In genomic region chr15:74822233-74822632, GRCh38 we compare ENCODE assay signal across 24 cellular contexts. TPM values are rescaled to one million over a fixed set of nuclear protein-coding genes. Genes with fewer than 3 reads are reported as not detected.
A peak's percentile ranks its signal among the peaks of the same experiment; 100 is the strongest.
DNase-seq lines count a peak whose midpoint lies in the region; ATAC-seq and TF ChIP-seq lines count a peak whose summit lies in the region.
"Had no signal": no experiment of that assay in that cellular context is flagged by ENCODE, and none has a peak within 500 bp of the region (broad histone marks: within the 10 kb centered on the region; RNA-seq: fewer than 3 reads in every experiment).

No MANE protein-coding gene starts in this region.

- peaks cover 0 to 13% (median 6%) of the 10 kb centered on the region in 9 donors for H3K27me3 ChIP-seq in heart left ventricle
- no peaks in the 10 kb centered on the region for H3K27me3 ChIP-seq in Karpas-422 (ENCODE audit: low read length)
- no peaks in the 10 kb centered on the region for H3K27me3 ChIP-seq in WERI-Rb-1 (ENCODE audit: insufficient read depth, low read depth, severe bottlenecking)
- peaks cover 0 to 80% (median 22%) of the 10 kb centered on the region in 3 experiments for H3K27me3 ChIP-seq in neuronal stem cell (ENCODE audit: control insufficient read depth in 3 of 3, insufficient read depth in 3 of 3, low read depth in 1 of 3, low read length in 3 of 3)

- no peaks in the 10 kb centered on the region for H3K9me3 ChIP-seq in heart left ventricle
- H3K9me3 ChIP-seq in Karpas-422 (ENCODE audit: low read length) = no peaks in the 10 kb centered on the region
- H3K9me3 ChIP-seq in WERI-Rb-1 (ENCODE audit: severe bottlenecking) = no peaks in the 10 kb centered on the region
- no peaks in the 10 kb centered on the region for H3K9me3 ChIP-seq in neuronal stem cell (replicated peaks in 1 of 2; ENCODE audit: control insufficient read depth in 2 of 2, insufficient read depth in 1 of 2, low read depth in 1 of 2, low read length in 2 of 2)
- H3K9me3 ChIP-seq: BLaER1 had no signal

- H2BK120ac ChIP-seq in neuronal stem cell (ENCODE audit: low read depth, low read length) = no peak overlapping the region

- H3K79me2 ChIP-seq in Karpas-422 (ENCODE audit: low read length) = peaks cover 14% of the 10 kb centered on the region

- no peak overlapping the region for H3K14ac ChIP-seq in neuronal stem cell (ENCODE audit: low read length)

- H3K4me1 ChIP-seq in heart left ventricle (peaks cover 0 to 10% (median 0%) of the 10 kb centered on the region in 12 donors), Karpas-422 (ENCODE audit: low read length) (peaks cover 76% of the 10 kb centered on the region), neuronal stem cell (ENCODE audit: control insufficient read depth in 2 of 2, insufficient read depth in 1 of 2, low read depth in 1 of 2, low read length in 2 of 2) (peaks cover 6 to 15% of the 10 kb centered on the region in 2 donors)

- no peaks in the 10 kb centered on the region; the same call in 1 of the 2 replicates for H4K20me1 ChIP-seq in Karpas-422 (ENCODE audit: insufficient read depth, low read depth, low read length)

- no peak overlapping the region for H2BK15ac ChIP-seq in neuronal stem cell (ENCODE audit: low read length)

- H3K27ac ChIP-seq in heart left ventricle (no peak overlapping the region), Karpas-422 (ENCODE audit: low read length) (peak overlapping the region; percentile 99), WERI-Rb-1 (peak overlapping the region; percentile 56), neuronal stem cell (replicated peaks; ENCODE audit: low read length) (no peak overlapping the region)
- H3K27ac ChIP-seq: 22Rv1 had no signal

- WGBS in heart left ventricle, 4 donors = 84 to 91% (median 89%) methylated on average over 4 of the region's 4 CpGs
- no CpG with 5 or more reads among the region's 4 CpGs for WGBS in neuronal stem cell (ENCODE audit: extremely low coverage in 2 of 2, insufficient read length in 2 of 2, insufficient replicate concordance in 1 of 2), 2 donors

- H3K36me3 ChIP-seq in heart left ventricle = no peaks in the 10 kb centered on the region
- no peaks in the 10 kb centered on the region for H3K36me3 ChIP-seq in Karpas-422 (ENCODE audit: insufficient read depth, low read length)
- no peaks in the 10 kb centered on the region for H3K36me3 ChIP-seq in WERI-Rb-1
- H3K36me3 ChIP-seq in neuronal stem cell (replicated peaks in 1 of 2; ENCODE audit: control insufficient read depth in 2 of 2, insufficient read depth in 2 of 2, low read length in 2 of 2) = no peaks in the 10 kb centered on the region
- H3K36me3 ChIP-seq: BLaER1 had no signal

- H4K8ac ChIP-seq in neuronal stem cell (ENCODE audit: low read depth, low read length) = no peak overlapping the region

- H3K4ac ChIP-seq in neuronal stem cell (ENCODE audit: low read length) = no peak overlapping the region

- TF ChIP-seq CTCF in heart left ventricle (IDR thresholded peaks at IDR 0.05) (no peak), WERI-Rb-1 (IDR thresholded peaks at IDR 0.05; ENCODE audit: low read depth, low read length) (no peak)

- H4K91ac ChIP-seq in neuronal stem cell (ENCODE audit: low read depth, low read length, poor library complexity) = no peak overlapping the region

- no peak for TF ChIP-seq POLR2A in heart left ventricle (IDR thresholded peaks at IDR 0.05)

- H2AFZ ChIP-seq in Karpas-422 (ENCODE audit: low read length) (no peak overlapping the region), neuronal stem cell (ENCODE audit: low read length) (no peak overlapping the region)
- H2AFZ ChIP-seq: GM23338 had no signal

- H2BK5ac ChIP-seq in neuronal stem cell (ENCODE audit: low read length) = no peak overlapping the region

- H3K18ac ChIP-seq in neuronal stem cell (ENCODE audit: low read length) = no peak overlapping the region

- H3K4me2 ChIP-seq in Karpas-422 (ENCODE audit: low read depth, low read length, poor library complexity, severe bottlenecking) = peak overlapping the region; percentile 62
- H3K4me2 ChIP-seq in neuronal stem cell (ENCODE audit: insufficient read depth, low read length, poor library complexity, severe bottlenecking) = no peak overlapping the region
- H3K4me2 ChIP-seq: GM23338 had no signal

- H3K9ac ChIP-seq in Karpas-422 (ENCODE audit: low read length) (peak overlapping the region; percentile 74), neuronal stem cell (ENCODE audit: low read depth, low read length, poor library complexity) (no peak overlapping the region)
- H3K9ac ChIP-seq: BLaER1 had no signal

- ATAC-seq in Right ventricle myocardium inferior = no peak
- ATAC-seq in heart left ventricle = no peak
- no peak for ATAC-seq in GM19455 (IDR thresholded peaks at IDR 0.05; ENCODE audit: unreplicated experiment)
- ATAC-seq: HCT116 had no signal

- no peak overlapping the region for H2BK12ac ChIP-seq in neuronal stem cell (ENCODE audit: low read length)

- no peak overlapping the region for H3K23ac ChIP-seq in neuronal stem cell (ENCODE audit: low read depth, low read length, poor library complexity)

- H3K4me3 ChIP-seq in heart left ventricle (no peak overlapping the region), Karpas-422 (ENCODE audit: low read length) (peak overlapping the region; percentile 52), WERI-Rb-1 (ENCODE audit: low read depth, low read length) (no peak overlapping the region), neuronal stem cell (ENCODE audit: low read length in 2 of 2) (no peak overlapping the region)
- H3K4me3 ChIP-seq: BLaER1, GM23338 had no signal

- no peaks in the 10 kb centered on the region for H3K9me2 ChIP-seq in Karpas-422 (replicated peaks; ENCODE audit: insufficient read depth, low read length)

- intact Hi-C loops in Right ventricle myocardium inferior (cut with DNase I) = no loop called here
- intact Hi-C loops in heart left ventricle (cut with DNase I) = no loop called here

- peak overlapping the region; percentile 6 for H2AK5ac ChIP-seq in neuronal stem cell (ENCODE audit: low read depth, low read length)

- no peaks in the 10 kb centered on the region for H3K79me1 ChIP-seq in neuronal stem cell (ENCODE audit: low read depth, low read length)

- DNase-seq in Right ventricle myocardium inferior (ENCODE audit: missing footprints) (peak; percentile 32), heart left ventricle (no peak), Karpas-422 (no peak), WERI-Rb-1 (no peak), neuronal stem cell (ENCODE audit: low spot score) (no peak), iPS-NIHi7 (ENCODE audit: extremely low spot score) (no peak)
- DNase-seq in stimulated activated CD4-positive, alpha-beta T cell treated with anti-CD3 and anti-CD28 coated beads, Interleukin-4, amount 100 ng/mL, for 4 hours = no peak
- DNase-seq: CD4-positive, alpha-beta T cell; CD8-positive, alpha-beta memory T cell; DMS53; DMS79 treated with DMSO at 0.1 percent for 48 hours; H9; HFFc6 had no signal

RNA-seq across cellular contexts. Expression of gene CPLX3, which starts 4.2 kb away (rescaled TPM):
- 2.8 TPM for total RNA-seq in Right ventricle myocardium inferior
- 1 to 10 TPM in 5 of 9 donors, under 1 TPM in 1, not detected in 3; 0.14 to 3.3 (median 2.0) TPM for total RNA-seq in heart left ventricle
- polyA plus RNA-seq in heart left ventricle = 1 to 10 TPM in 1 of 2 donors, under 1 TPM in 1; 0.06 to 1.5 TPM
- total RNA-seq in Karpas-422 (2014; rRNA removed; shearing (Covaris generic); ENCODE audit: low replicate concordance) = 5.2 and 7.3 TPM in 2 replicates
- 0.03 TPM for polyA plus RNA-seq in neuronal stem cell (2013, experiment 1 of 2)
- 0.03 TPM for polyA plus RNA-seq in neuronal stem cell (2013, experiment 2 of 2)
- total RNA-seq: B cell; CD8-positive, alpha-beta memory T cell; Daoy; G401; H4; H9 had no signal
- polyA plus RNA-seq: AG04450; CD14-positive monocyte; CD8-positive, alpha-beta memory T cell; GM23338 had no signal

RNA-seq across cellular contexts. Expression of gene LMAN1L, which starts 9.6 kb away (rescaled TPM):
- 21.9 TPM for total RNA-seq in Right ventricle myocardium inferior
- total RNA-seq in heart left ventricle = 10 to 100 TPM in 2 of 9 donors, 1 to 10 TPM in 5, under 1 TPM in 2; 0.19 to 16.3 (median 7.8) TPM
- 1 to 10 TPM in 1 of 2 donors, not detected in 1; 5.8 TPM for polyA plus RNA-seq in heart left ventricle
- total RNA-seq in Karpas-422 (2014; rRNA removed; shearing (Covaris generic); ENCODE audit: low replicate concordance) = 3.3 and 4.3 TPM in 2 replicates
- not detected for polyA plus RNA-seq in neuronal stem cell (2013, experiment 1 of 2)
- not detected for polyA plus RNA-seq in neuronal stem cell (2013, experiment 2 of 2)
- total RNA-seq: Daoy, G401, GM23338, H9, HFFc6 had no signal
- polyA plus RNA-seq: AG04450; CD14-positive monocyte; CD8-positive, alpha-beta memory T cell; GM23338 had no signal

RNA-seq across cellular contexts. Expression of gene ULK3, which starts 20.7 kb away (rescaled TPM):
- total RNA-seq in Right ventricle myocardium inferior (42.3 TPM), heart left ventricle (10 to 100 TPM; 22.6 to 39.3 (median 29.5) TPM)
- 10 to 100 TPM; 28.0 to 29.3 TPM for polyA plus RNA-seq in heart left ventricle
- total RNA-seq in Karpas-422 (2014; rRNA removed; shearing (Covaris generic); ENCODE audit: low replicate concordance) = 87.3 and 89.6 TPM in 2 replicates
- polyA plus RNA-seq in neuronal stem cell (2013, experiment 1 of 2) = 16.2 TPM
- polyA plus RNA-seq in neuronal stem cell (2013, experiment 2 of 2) = 15.9 TPM

RNA-seq across cellular contexts. Expression of gene CSK, which starts 40.4 kb away (rescaled TPM):
- total RNA-seq in Right ventricle myocardium inferior (41.8 TPM), heart left ventricle (10 to 100 TPM; 19.1 to 66.7 (median 28.4) TPM)
- 10 to 100 TPM; 23.9 to 24.7 TPM for polyA plus RNA-seq in heart left ventricle
- total RNA-seq in Karpas-422 (2014; rRNA removed; shearing (Covaris generic); ENCODE audit: low replicate concordance) = 172 and 306 TPM in 2 replicates
- 40.7 TPM for polyA plus RNA-seq in neuronal stem cell (2013, experiment 1 of 2)
- polyA plus RNA-seq in neuronal stem cell (2013, experiment 2 of 2) = 40.4 TPM

RNA-seq across cellular contexts. Expression of gene SCAMP2, which starts 50.9 kb away (rescaled TPM):
- total RNA-seq in Right ventricle myocardium inferior = 42.6 TPM
- 10 to 100 TPM; 34.9 to 84.8 (median 46.0) TPM for total RNA-seq in heart left ventricle
- 10 to 100 TPM; 25.1 to 90.5 TPM for polyA plus RNA-seq in heart left ventricle
- 37.1 and 54.9 TPM in 2 replicates for total RNA-seq in Karpas-422 (2014; rRNA removed; shearing (Covaris generic); ENCODE audit: low replicate concordance)
- polyA plus RNA-seq in neuronal stem cell (2013, experiment 1 of 2) = 40.9 TPM
- 46.5 TPM for polyA plus RNA-seq in neuronal stem cell (2013, experiment 2 of 2)

Comparison
In these comparisons a context has a peak if more than half of its experiments do, and no peak if none do; other contexts are left out.
1. H3K27ac ChIP-seq: peak in Karpas-422 (single experiment) and WERI-Rb-1 (single experiment); none in heart left ventricle (0 of 12) and neuronal stem cell (single experiment).